ENCODE assay signal across 22 cellular contexts in the genomic region with DNA sequence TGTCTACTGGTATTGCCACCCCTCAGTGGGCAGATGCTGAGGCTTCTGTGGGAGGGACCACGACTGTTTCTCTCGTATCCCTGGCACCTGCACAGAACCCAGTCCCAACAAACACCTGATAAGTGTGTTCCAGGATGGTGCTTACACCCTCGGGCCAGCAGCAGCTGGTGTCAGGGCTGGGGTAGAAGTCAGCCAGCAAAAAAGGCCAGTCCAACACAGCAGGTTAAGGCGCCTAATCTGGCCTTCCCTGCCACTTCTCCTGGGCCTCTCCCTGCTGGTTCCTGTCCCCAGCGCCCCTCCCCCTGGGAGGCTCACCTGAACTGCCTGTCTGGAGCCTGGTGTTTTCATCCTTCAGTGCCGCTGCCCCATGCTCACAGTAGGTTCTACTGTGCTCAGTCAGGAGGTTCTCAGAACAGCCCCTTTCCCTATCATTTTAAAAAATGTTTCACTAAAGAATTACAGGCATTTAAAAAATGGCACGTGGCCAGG. TPM values are rescaled to one million over a fixed set of nuclear protein-coding genes. Genes with fewer than 3 reads are reported as not detected.
A peak's percentile ranks its signal among the peaks of the same experiment; 100 is the strongest.
DNase-seq lines count a peak whose midpoint lies in the region; ATAC-seq and TF ChIP-seq lines count a peak whose summit lies in the region.
"Had no signal": no experiment of that assay in that cellular context is flagged by ENCODE, and none has a peak within 500 bp of the region (broad histone marks: within the 10 kb centered on the region; RNA-seq: fewer than 3 reads in every experiment).

No MANE protein-coding gene starts in this region.

- H3K4me3 Mint-ChIP-seq in MCF 10A (ENCODE audit: unreplicated experiment) = no peak overlapping the region
- H3K4me3 Mint-ChIP-seq in CD8-positive, alpha-beta T cell = no peak overlapping the region
- H3K4me3 Mint-ChIP-seq: HFFc6 had no signal

- no peaks in the 10 kb centered on the region for H3K4me1 ChIP-seq in breast epithelium
- peaks cover 26 to 92% (median 68%) of the 10 kb centered on the region in 12 donors for H3K4me1 ChIP-seq in heart left ventricle
- peaks cover 9% of the 10 kb centered on the region for H3K4me1 ChIP-seq in upper lobe of right lung
- H3K4me1 ChIP-seq in CD8-positive, alpha-beta T cell (ENCODE audit: insufficient read depth, low read length) = no peaks in the 10 kb centered on the region
- peaks cover 21 to 72% (median 34%) of the 10 kb centered on the region in 4 donors for H3K4me1 ChIP-seq in esophagus muscularis mucosa

- TF ChIP-seq POLR2A in breast epithelium (IDR thresholded peaks at IDR 0.05) (no peak), heart left ventricle (IDR thresholded peaks at IDR 0.05) (no peak), esophagus muscularis mucosa (IDR thresholded peaks at IDR 0.05; ENCODE audit: low read depth) (no peak)

- H3K4me1 Mint-ChIP-seq in MCF 10A (ENCODE audit: insufficient read depth, unreplicated experiment) = peaks cover 16% of the 10 kb centered on the region
- no peaks in the 10 kb centered on the region for H3K4me1 Mint-ChIP-seq in CD8-positive, alpha-beta T cell (ENCODE audit: low read depth)

- peak overlapping the region; percentile 40 to 54 for H3K27ac ChIP-seq in breast epithelium
- H3K27ac ChIP-seq in heart left ventricle = peak overlapping the region in 10 of 12 donors; percentile 44 to 89 (median 70)
- no peak overlapping the region for H3K27ac ChIP-seq in upper lobe of right lung
- H3K27ac ChIP-seq in CD8-positive, alpha-beta T cell (ENCODE audit: low read depth, low read length) = no peak overlapping the region
- H3K27ac ChIP-seq in esophagus muscularis mucosa (replicated peaks in 1 of 4) = peak overlapping the region in 1 of 4 donors; percentile 3
- H3K27ac ChIP-seq: SK-N-MC had no signal

- TF ChIP-seq EP300 in esophagus muscularis mucosa (IDR thresholded peaks at IDR 0.05) = no peak

- H3K9me3 ChIP-seq in breast epithelium = no peaks in the 10 kb centered on the region
- H3K9me3 ChIP-seq in heart left ventricle = no peaks in the 10 kb centered on the region
- no peaks in the 10 kb centered on the region for H3K9me3 ChIP-seq in upper lobe of right lung
- no peaks in the 10 kb centered on the region for H3K9me3 ChIP-seq in CD8-positive, alpha-beta T cell (ENCODE audit: low read length)
- no peaks in the 10 kb centered on the region for H3K9me3 ChIP-seq in esophagus muscularis mucosa

- no peaks in the 10 kb centered on the region for H3K36me3 ChIP-seq in breast epithelium
- H3K36me3 ChIP-seq in heart left ventricle = peaks cover 0 to 8% (median 0%) of the 10 kb centered on the region in 9 donors
- H3K36me3 ChIP-seq in upper lobe of right lung = no peaks in the 10 kb centered on the region
- H3K36me3 ChIP-seq in CD8-positive, alpha-beta T cell (ENCODE audit: insufficient read depth, low read length) = no peaks in the 10 kb centered on the region
- no peaks in the 10 kb centered on the region for H3K36me3 ChIP-seq in esophagus muscularis mucosa

- no peaks in the 10 kb centered on the region for H3K27me3 Mint-ChIP-seq in MCF 10A (ENCODE audit: insufficient read depth, unreplicated experiment)
- no peaks in the 10 kb centered on the region for H3K27me3 Mint-ChIP-seq in CD8-positive, alpha-beta T cell (ENCODE audit: low read depth)

- WGBS in heart left ventricle, 4 donors = 58 to 65% (median 61%) methylated on average over 7 of the region's 7 CpGs
- WGBS in esophagus muscularis mucosa = 82% methylated on average over 7 of the region's 7 CpGs

- DNase-seq in breast epithelium (ENCODE audit: low spot score in 2 of 2) = no peak
- no peak for DNase-seq in MCF 10A (ENCODE audit: unreplicated experiment)
- DNase-seq in heart left ventricle = peak in 1 of 5 donors; percentile 30
- DNase-seq in myocyte (ENCODE audit: low read depth) = peak; percentile 47
- peak; percentile 50 for DNase-seq in upper lobe of right lung
- DNase-seq in CD8-positive, alpha-beta T cell = no peak
- no peak for DNase-seq in NCI-H146 treated with DMSO at 0.1 percent for 48 hours (lab: John Stamatoyannopoulos, UW; ENCODE audit: unreplicated experiment)
- no peak for DNase-seq in esophagus muscularis mucosa (ENCODE audit: extremely low spot score)
- DNase-seq: 8988T, C1 segment of cervical spinal cord, DMS 273 treated with DMSO at 0.1 percent for 48 hours, GF-D8, GOT3, HFFc6, Karpas-422, MM.1S, NCI-H1105, NCI-H187 treated with DMSO at 0.1 percent for 48 hours, NCI-H2171 treated with DMSO at 0.1 percent for 48 hours, NCI-H510A treated with DMSO at 0.1 percent for 48 hours had no signal

- TF ChIP-seq CTCF in breast epithelium (IDR thresholded peaks at IDR 0.05) = no peak
- TF ChIP-seq CTCF in MCF 10A (IDR thresholded peaks at IDR 0.05; ENCODE audit: unreplicated experiment) = no peak
- TF ChIP-seq CTCF in heart left ventricle (IDR thresholded peaks at IDR 0.05) = no peak
- no peak for TF ChIP-seq CTCF in upper lobe of right lung (IDR thresholded peaks at IDR 0.05)
- TF ChIP-seq CTCF in CD8-positive, alpha-beta T cell (IDR thresholded peaks at IDR 0.05) = no peak
- TF ChIP-seq CTCF in esophagus muscularis mucosa (IDR thresholded peaks at IDR 0.05) = no peak

- POLR2A ChIA-PET in MCF 10A (lab: Yijun Ruan, JAX) = interaction anchor here (0.7 kb wide), 1 partner anchor 96 kb away, joined by 4 read pairs; no protein-coding TSS in a partner anchor
- POLR2A ChIA-PET in CD8-positive, alpha-beta T cell (lab: Charles Lee) = no interaction called here

- intact Hi-C loops in breast epithelium (cut with DNase I; ENCODE audit: low total_unique reads) (no loop called here), MCF 10A (cut with micrococcal nuclease) (no loop called here), heart left ventricle (cut with DNase I) (no loop called here), upper lobe of right lung (cut with DNase I) (no loop called here), esophagus muscularis mucosa (cut with DNase I) (no loop called here)
- intact Hi-C loops in CD8-positive, alpha-beta T cell (cut with DNase I, micrococcal nuclease) = no loop called here

- ATAC-seq in heart left ventricle (peak in 1 of 4 donors; percentile 16), upper lobe of right lung (no peak)
- ATAC-seq in CD8-positive, alpha-beta T cell = no peak
- ATAC-seq: Panc1 had no signal

- H3K4me3 ChIP-seq in breast epithelium (no peak overlapping the region), heart left ventricle (no peak overlapping the region), upper lobe of right lung (no peak overlapping the region), esophagus muscularis mucosa (no peak overlapping the region)
- no peak overlapping the region for H3K4me3 ChIP-seq in CD8-positive, alpha-beta T cell (ENCODE audit: low read depth, low read length)
- H3K4me3 ChIP-seq: SK-N-MC had no signal

- BruUV-seq in MCF 10A (replicated peaks; lab: Mats Ljungman, UMichigan) = no TSS peak

- H3K9me3 Mint-ChIP-seq in MCF 10A (ENCODE audit: unreplicated experiment) = no peaks in the 10 kb centered on the region
- H3K9me3 Mint-ChIP-seq in CD8-positive, alpha-beta T cell = no peaks in the 10 kb centered on the region
- H3K9me3 Mint-ChIP-seq: HFFc6 had no signal

- H3K27ac Mint-ChIP-seq in MCF 10A (ENCODE audit: low read depth, unreplicated experiment) = no peak overlapping the region
- H3K27ac Mint-ChIP-seq in CD8-positive, alpha-beta T cell = no peak overlapping the region

- no peaks in the 10 kb centered on the region for H3K27me3 ChIP-seq in breast epithelium
- no peaks in the 10 kb centered on the region for H3K27me3 ChIP-seq in heart left ventricle
- no peaks in the 10 kb centered on the region for H3K27me3 ChIP-seq in upper lobe of right lung
- H3K27me3 ChIP-seq in CD8-positive, alpha-beta T cell (ENCODE audit: insufficient read depth, low read length) = no peaks in the 10 kb centered on the region
- no peaks in the 10 kb centered on the region for H3K27me3 ChIP-seq in esophagus muscularis mucosa

- CTCF ChIA-PET in MCF 10A (lab: Yijun Ruan, JAX) = interaction anchor here (2.1 kb wide), 1 partner anchor 12 kb away, joined by 7 read pairs; no protein-coding TSS in a partner anchor
- CTCF ChIA-PET in CD8-positive, alpha-beta T cell (lab: Charles Lee) = no interaction called here

- no peaks in the 10 kb centered on the region for H3K36me3 Mint-ChIP-seq in MCF 10A (ENCODE audit: insufficient read depth, unreplicated experiment)
- H3K36me3 Mint-ChIP-seq in CD8-positive, alpha-beta T cell = no peaks in the 10 kb centered on the region

RNA-seq across cellular contexts. Expression of gene PODXL, which starts 20.0 kb away (rescaled TPM):
- 10 to 100 TPM; 20.3 to 55.6 (median 33.1) TPM for total RNA-seq in breast epithelium
- 1.6 and 1.7 TPM in 2 replicates for total RNA-seq in MCF 10A (2022)
- 100 to 1,000 TPM in 1 of 9 donors, 10 to 100 TPM in 8; 57.7 to 230 (median 75.1) TPM for total RNA-seq in heart left ventricle
- polyA plus RNA-seq in heart left ventricle = 10 to 100 TPM; 30.9 to 64.6 TPM
- total RNA-seq in myocyte = 13.8 and 29.2 TPM in 2 replicates
- 18.8 TPM for polyA plus RNA-seq in myocyte (2012)
- total RNA-seq in upper lobe of right lung = 99.9 TPM
- under 1 TPM; 0.35 to 0.86 TPM for total RNA-seq in CD8-positive, alpha-beta T cell
- total RNA-seq in esophagus muscularis mucosa = 10 to 100 TPM; 24.5 to 40.3 (median 31.3) TPM

Comparison
In these comparisons a context has a peak if more than half of its experiments do, and no peak if none do; other contexts are left out.
1. DNase-seq: peak in myocyte (single experiment) and upper lobe of right lung (single experiment); none in breast epithelium (0 of 2), MCF 10A (single experiment), CD8-positive, alpha-beta T cell (0 of 7), NCI-H146 treated with DMSO at 0.1 percent for 48 hours (single experiment) and esophagus muscularis mucosa (single experiment).
2. H3K27ac ChIP-seq: peak in breast epithelium (2 of 2) and heart left ventricle (10 of 12); none in upper lobe of right lung (single experiment) and CD8-positive, alpha-beta T cell (single experiment).